8 cellular contexts compared by ENCODE assay signal in genomic region chr1:48202030-48202752, GRCh38. TPM values are rescaled to one million over a fixed set of nuclear protein-coding genes. Genes with fewer than 3 reads are reported as not detected.
DNase-seq lines count a peak whose midpoint lies in the region; ATAC-seq and TF ChIP-seq lines count a peak whose summit lies in the region.

No MANE protein-coding gene starts in this region.

- no peaks in the 10 kb centered on the region for H3K36me3 Mint-ChIP-seq in HFFc6 (ENCODE audit: low read depth)
- H3K36me3 Mint-ChIP-seq in activated CD4-positive, alpha-beta T cell treated with anti-CD3 and anti-CD28 coated beads for 36 hours (ENCODE audit: low read depth) = no peaks in the 10 kb centered on the region

- CTCF ChIA-PET in activated CD4-positive, alpha-beta T cell treated with anti-CD3 and anti-CD28 coated beads for 36 hours (lab: Charles Lee) = interaction anchor here (0.5 to 4.2 kb wide), 11 partner anchors 12 to 108 kb away, joined by 3 to 34 read pairs (median 3); no protein-coding TSS in a partner anchor

- peaks cover 10% of the 10 kb centered on the region; the same call in 1 of the 2 replicates for H3K27me3 Mint-ChIP-seq in HFFc6 (ENCODE audit: insufficient read depth)
- H3K27me3 Mint-ChIP-seq in activated CD4-positive, alpha-beta T cell treated with anti-CD3 and anti-CD28 coated beads for 36 hours = no peaks in the 10 kb centered on the region

- POLR2A ChIA-PET in activated CD4-positive, alpha-beta T cell treated with anti-CD3 and anti-CD28 coated beads for 36 hours (lab: Charles Lee) = no interaction called here

- H3K9me3 Mint-ChIP-seq in HFFc6 = no peaks in the 10 kb centered on the region; the same call in 1 of the 2 replicates
- H3K9me3 Mint-ChIP-seq in activated CD4-positive, alpha-beta T cell treated with anti-CD3 and anti-CD28 coated beads for 36 hours (ENCODE audit: low read depth) = no peaks in the 10 kb centered on the region

- TF ChIP-seq CTCF in HFFc6 (IDR thresholded peaks at IDR 0.05) = peak; percentile 85

- DNase-seq in DMS53 treated with DMSO at 0.1 percent for 48 hours (lab: John Stamatoyannopoulos, UW; ENCODE audit: unreplicated experiment) = peak; percentile 78
- DNase-seq in HFFc6 = peak; percentile 43
- peak; percentile 19 to 61 for DNase-seq in NCI-H446 (lab: John Stamatoyannopoulos, UW)
- peak; percentile 80 for DNase-seq in activated CD4-positive, alpha-beta T cell treated with anti-CD3 and anti-CD28 coated beads for 36 hours
- peak; percentile 79 for DNase-seq in ecto neural progenitor cell (ENCODE audit: low spot score)
- DNase-seq in medulla oblongata (ENCODE audit: extremely low spot score) = peak; percentile 82
- peak; percentile 40 for DNase-seq in stimulated activated CD8-positive, alpha-beta memory T cell treated with anti-CD3 and anti-CD28 coated beads, Interleukin-15, amount 100 ng/mL, for 1 hour (ENCODE audit: low read depth)

- no peak overlapping the region for H3K27ac Mint-ChIP-seq in HFFc6
- no peak overlapping the region for H3K27ac Mint-ChIP-seq in activated CD4-positive, alpha-beta T cell treated with anti-CD3 and anti-CD28 coated beads for 36 hours

- peaks cover 7% of the 10 kb centered on the region; the same call in 1 of the 2 replicates for H3K4me1 Mint-ChIP-seq in HFFc6 (ENCODE audit: low read depth)
- no peaks in the 10 kb centered on the region for H3K4me1 Mint-ChIP-seq in activated CD4-positive, alpha-beta T cell treated with anti-CD3 and anti-CD28 coated beads for 36 hours

- intact Hi-C loops in activated CD4-positive, alpha-beta T cell treated with anti-CD3 and anti-CD28 coated beads for 36 hours (cut with DNase I, micrococcal nuclease) = loop anchor here (1.0 to 5.0 kb wide), 4 partner anchors 35 to 110 kb away; no protein-coding TSS in a partner anchor

- H3K4me3 Mint-ChIP-seq in HFFc6 = no peak overlapping the region
- no peak overlapping the region for H3K4me3 Mint-ChIP-seq in activated CD4-positive, alpha-beta T cell treated with anti-CD3 and anti-CD28 coated beads for 36 hours

- peak; percentile 30 for ATAC-seq in activated CD4-positive, alpha-beta T cell treated with anti-CD3 and anti-CD28 coated beads for 36 hours
- ATAC-seq in GM19452 (IDR thresholded peaks at IDR 0.05; ENCODE audit: unreplicated experiment) = no peak

RNA-seq across cellular contexts. Expression of gene SLC5A9, which starts 20.3 kb away (rescaled TPM):
- not detected for total RNA-seq in HFFc6 (2021; fragmentation: NEBNext Ultra II Directional; extraction: Animal tissue kit (Norgen Biotek cat#: 25700))
- total RNA-seq in activated CD4-positive, alpha-beta T cell treated with anti-CD3 and anti-CD28 coated beads for 36 hours = not detected
